16 cellular contexts compared by ENCODE assay signal in the genomic region with DNA sequence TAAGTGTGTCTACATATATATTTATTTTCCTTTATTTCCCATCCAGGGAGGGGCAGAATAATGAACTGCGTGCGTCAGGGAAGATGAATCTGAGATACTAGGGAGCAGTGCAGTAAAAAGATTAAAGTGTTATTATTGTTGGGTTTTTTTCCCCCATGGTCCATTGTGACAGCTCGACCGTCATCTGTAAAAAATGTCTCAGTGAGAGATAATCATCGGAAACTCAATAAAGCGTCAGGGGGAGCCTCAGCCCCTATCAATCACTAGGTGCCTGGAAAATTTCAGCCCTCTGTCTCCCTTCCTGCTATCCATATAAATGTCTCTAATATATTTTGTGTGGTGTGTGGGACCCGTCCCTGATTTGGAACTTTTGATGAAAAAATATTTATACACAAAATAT.
DNase-seq lines count a peak whose midpoint lies in the region; FAIRE-seq and TF ChIP-seq lines count a peak whose summit lies in the region.
"Had no signal": no experiment of that assay in that cellular context is flagged by ENCODE, and none has a peak within 500 bp of the region (broad histone marks: within the 10 kb centered on the region; RNA-seq: fewer than 3 reads in every experiment).

No MANE protein-coding gene starts in this region.

- H3K4me3 ChIP-seq in SK-N-SH (ENCODE audit: low read depth in 2 of 2, low read length in 1 of 2): no peak overlapping the region
- H3K4me3 ChIP-seq in endothelial cell of umbilical vein (replicated peaks in 1 of 3; ENCODE audit: insufficient read depth in 1 of 3, low read depth in 1 of 3, low read length in 3 of 3): no peak overlapping the region
- H3K4me3 ChIP-seq in neural cell (ENCODE audit: low read length): no peak overlapping the region
- H3K4me3 ChIP-seq in esophagus muscularis mucosa: no peak overlapping the region
- no peak overlapping the region for H3K4me3 ChIP-seq in brain microvascular endothelial cell (ENCODE audit: low read depth, low read length)

- TF ChIP-seq RAD21 in SK-N-SH (IDR thresholded peaks at IDR 0.05; ENCODE audit: low read length) (peak; percentile 49), neural cell (conservative IDR thresholded peaks at IDR 0.05) (no peak)

- H4K20me1 ChIP-seq in SK-N-SH (ENCODE audit: insufficient read depth): no peaks in the 10 kb centered on the region
- H4K20me1 ChIP-seq in endothelial cell of umbilical vein (replicated peaks; ENCODE audit: control insufficient read depth, extremely low read depth, insufficient read depth, low read length): no peaks in the 10 kb centered on the region
- no peaks in the 10 kb centered on the region for H4K20me1 ChIP-seq in neural cell (ENCODE audit: insufficient read depth)

- intact Hi-C loops in endothelial cell of umbilical vein (cut with micrococcal nuclease) (no loop called here), esophagus muscularis mucosa (cut with DNase I) (no loop called here)

- H3K4me2 ChIP-seq in SK-N-SH: peak overlapping the region; percentile 57
- H3K4me2 ChIP-seq in endothelial cell of umbilical vein (ENCODE audit: insufficient read depth, low read length): no peak overlapping the region
- no peak overlapping the region for H3K4me2 ChIP-seq in neural cell (ENCODE audit: low read length)

- TF ChIP-seq POLR2A in endothelial cell of umbilical vein (IDR thresholded peaks at IDR 0.05; ENCODE audit: low read depth, low read length) (no peak), esophagus muscularis mucosa (IDR thresholded peaks at IDR 0.05; ENCODE audit: low read depth) (no peak)

- peak; percentile 99 to 100 for TF ChIP-seq EP300 in SK-N-SH (IDR thresholded peaks at IDR 0.05; ENCODE audit: borderline replicate concordance in 1 of 2, low read depth in 1 of 2, low read length in 1 of 2)
- peak; percentile 26 for TF ChIP-seq EP300 in neural cell (conservative IDR thresholded peaks at IDR 0.05; ENCODE audit: poor library complexity, severe bottlenecking)
- TF ChIP-seq EP300 in esophagus muscularis mucosa (IDR thresholded peaks at IDR 0.05): no peak

- H3K27me3 ChIP-seq in SK-N-SH (ENCODE audit: insufficient read depth): no peaks in the 10 kb centered on the region
- H3K27me3 ChIP-seq in endothelial cell of umbilical vein (ENCODE audit: control insufficient read depth in 2 of 2, insufficient read depth in 2 of 2, low read length in 2 of 2): no peaks in the 10 kb centered on the region
- no peaks in the 10 kb centered on the region for H3K27me3 ChIP-seq in neural cell (ENCODE audit: insufficient read depth, low read depth, low read length)
- H3K27me3 ChIP-seq in esophagus muscularis mucosa: no peaks in the 10 kb centered on the region
- H3K27me3 ChIP-seq in brain microvascular endothelial cell (replicated peaks): no peaks in the 10 kb centered on the region

- peaks cover 25% of the 10 kb centered on the region for H3F3A ChIP-seq in SK-N-SH (replicated peaks; ENCODE audit: insufficient read depth)
- H3F3A ChIP-seq in neural cell (ENCODE audit: insufficient read depth, low read length, poor library complexity, severe bottlenecking): no peaks in the 10 kb centered on the region

- FAIRE-seq in endothelial cell of umbilical vein (lab: Jason Lieb, UNC): no peak
- FAIRE-seq: G401.6, GM12891, GM19239, H54 had no signal

- DNase-seq in EH (ENCODE audit: low read depth) (peak; percentile 14), SK-N-SH (peak; percentile 68), endothelial cell of umbilical vein (ENCODE audit: low read depth, low spot score) (peak; percentile 7), esophagus muscularis mucosa (ENCODE audit: extremely low spot score) (no peak), NOMO-1 (lab: John Stamatoyannopoulos, UW; ENCODE audit: unreplicated experiment in 2 of 2) (no peak), NCI-H1105 (lab: John Stamatoyannopoulos, UW) (no peak), brain microvascular endothelial cell (no peak)
- DNase-seq: CD4-positive, alpha-beta memory T cell; DMS79; EL had no signal

- H3K27ac ChIP-seq in SK-N-SH (ENCODE audit: low read depth in 2 of 2, low read length in 1 of 2): peak overlapping the region; percentile 94 to 99
- H3K27ac ChIP-seq in endothelial cell of umbilical vein (ENCODE audit: insufficient read depth, low read depth, low read length): no peak overlapping the region
- no peak overlapping the region for H3K27ac ChIP-seq in neural cell (ENCODE audit: low read length)
- no peak overlapping the region for H3K27ac ChIP-seq in esophagus muscularis mucosa (replicated peaks in 1 of 4)
- H3K27ac ChIP-seq in brain microvascular endothelial cell: no peak overlapping the region
- H3K27ac ChIP-seq: C4-2B had no signal

- H3K9me3 ChIP-seq in SK-N-SH (peaks cover 9% of the 10 kb centered on the region; the same call in 1 of the 2 replicates), endothelial cell of umbilical vein (replicated peaks; ENCODE audit: control insufficient read depth, insufficient read depth, low read length) (no peaks in the 10 kb centered on the region), neural cell (ENCODE audit: low read length) (no peaks in the 10 kb centered on the region), esophagus muscularis mucosa (peaks cover 0 to 4% (median 0%) of the 10 kb centered on the region in 4 donors)

- BruUV-seq in endothelial cell of umbilical vein (replicated peaks; lab: Mats Ljungman, UMichigan): no TSS peak

- dilution Hi-C loops in endothelial cell of umbilical vein (cut with MboI; ENCODE audit: extremely low pct_ligation_motif_present, low sequenced_read_pairs): no loop called here

- CTCF ChIA-PET in SK-N-SH (lab: Yijun Ruan, JAX): interaction anchor here (0.7 to 29.3 kb wide), 9 partner anchors 10 to 132 kb away, joined by 3 to 625 read pairs (median 4); a partner anchor contains a TSS
- CTCF ChIA-PET in endothelial cell of umbilical vein (lab: Charles Lee): interaction anchor here (1.2 kb wide), 1 partner anchor 14 kb away, joined by 3 read pairs; no protein-coding TSS in a partner anchor

- H3K4me1 ChIP-seq in SK-N-SH (ENCODE audit: control insufficient read depth in 1 of 2, insufficient read depth in 2 of 2, low read depth in 1 of 2, low read length in 1 of 2): peaks cover 20 to 41% of the 10 kb centered on the region in 2 experiments
- H3K4me1 ChIP-seq in endothelial cell of umbilical vein (ENCODE audit: control insufficient read depth, extremely low read depth, insufficient read depth, low read length): no peaks in the 10 kb centered on the region
- peaks cover 0 to 7% (median 0%) of the 10 kb centered on the region in 4 donors for H3K4me1 ChIP-seq in esophagus muscularis mucosa

- 13% methylated on average over 7 of the region's 7 CpGs for WGBS in SK-N-SH (ENCODE audit: low lambda C conversion rate)
- 88% methylated on average over 7 of the region's 7 CpGs for WGBS in esophagus muscularis mucosa

- H3K9ac ChIP-seq in SK-N-SH: peak overlapping the region; percentile 46; the same call in 1 of the 2 replicates
- no peak overlapping the region for H3K9ac ChIP-seq in endothelial cell of umbilical vein (replicated peaks; ENCODE audit: extremely low read depth, insufficient read depth, low read length)
- no peak overlapping the region for H3K9ac ChIP-seq in neural cell (ENCODE audit: low read length)

- in situ Hi-C loops in brain microvascular endothelial cell (cut with HindIII; ENCODE audit: low pct_ligation_motif_present, low sequenced_read_pairs): no loop called here

- TF ChIP-seq CTCF in SK-N-SH (IDR thresholded peaks at IDR 0.05): no peak
- no peak for TF ChIP-seq CTCF in endothelial cell of umbilical vein (IDR thresholded peaks at IDR 0.05; ENCODE audit: extremely low read depth in 1 of 2, insufficient read depth in 1 of 2, low read depth in 1 of 2, low read length in 2 of 2)
- no peak for TF ChIP-seq CTCF in neural cell (IDR thresholded peaks at IDR 0.05; ENCODE audit: poor library complexity, severe bottlenecking)
- TF ChIP-seq CTCF in esophagus muscularis mucosa (IDR thresholded peaks at IDR 0.05): no peak
- TF ChIP-seq CTCF in brain microvascular endothelial cell (IDR thresholded peaks at IDR 0.05; ENCODE audit: low read depth, low read length, missing control alignments): no peak

- H3K9me2 ChIP-seq in SK-N-SH (no peaks in the 10 kb centered on the region), neural cell (ENCODE audit: insufficient read depth, low read length) (no peaks in the 10 kb centered on the region)

- H3K79me2 ChIP-seq in SK-N-SH (ENCODE audit: insufficient read depth): peaks cover 17% of the 10 kb centered on the region; the same call in 1 of the 2 replicates
- H3K79me2 ChIP-seq in endothelial cell of umbilical vein (ENCODE audit: control insufficient read depth, insufficient read depth, low read length): no peaks in the 10 kb centered on the region
- H3K79me2 ChIP-seq in neural cell (replicated peaks; ENCODE audit: insufficient read depth, low read length): no peaks in the 10 kb centered on the region

- peaks cover 0 to 15% of the 10 kb centered on the region in 2 experiments for H3K36me3 ChIP-seq in SK-N-SH (replicated peaks in 1 of 2; ENCODE audit: control insufficient read depth in 1 of 2, insufficient read depth in 2 of 2, low read length in 1 of 2)
- no peaks in the 10 kb centered on the region for H3K36me3 ChIP-seq in endothelial cell of umbilical vein (ENCODE audit: control insufficient read depth in 2 of 2, extremely low read depth in 1 of 2, insufficient read depth in 2 of 2, low read length in 2 of 2)
- no peaks in the 10 kb centered on the region for H3K36me3 ChIP-seq in neural cell (ENCODE audit: insufficient read depth, low read length)
- H3K36me3 ChIP-seq in esophagus muscularis mucosa: peaks cover 0 to 9% (median 0%) of the 10 kb centered on the region in 4 donors
- H3K36me3 ChIP-seq in brain microvascular endothelial cell (replicated peaks): no peaks in the 10 kb centered on the region

- H2AFZ ChIP-seq in SK-N-SH (ENCODE audit: low read depth): no peak overlapping the region
- H2AFZ ChIP-seq in endothelial cell of umbilical vein (ENCODE audit: low read depth, low read length): no peak overlapping the region
- H2AFZ ChIP-seq in neural cell (ENCODE audit: low read depth, low read length): no peak overlapping the region

- H3K9me1 ChIP-seq in endothelial cell of umbilical vein (replicated peaks; ENCODE audit: control insufficient read depth, extremely low read depth, insufficient read depth, low read length): no peaks in the 10 kb centered on the region

- POLR2A ChIA-PET in SK-N-SH (lab: Yijun Ruan, JAX) (interaction anchor here (0.6 to 6.7 kb wide), 10 partner anchors 10 to 133 kb away, joined by 3 to 64 read pairs (median 12); a partner anchor contains a TSS), endothelial cell of umbilical vein (lab: Charles Lee) (interaction anchor here (0.6 kb wide), 1 partner anchor 11 kb away, joined by 3 read pairs; no protein-coding TSS in a partner anchor)

TF ChIP-seq in SK-N-SH, 30 proteins besides CTCF, POLR2A, EP300 and RAD21 (continues in another document):
- TF ChIP-seq FOSL2 (IDR thresholded peaks at IDR 0.05; ENCODE audit: borderline replicate concordance, low read depth) (peak; percentile 73), JUND (IDR thresholded peaks at IDR 0.05) (peak; percentile 99)

TF ChIP-seq in endothelial cell of umbilical vein, 7 proteins besides CTCF, POLR2A, EP300 and RAD21 (continues in another document):
- no peak for TF ChIP-seq JUN (IDR thresholded peaks at IDR 0.05; ENCODE audit: borderline replicate concordance, insufficient read depth, insufficient read length, low read depth)

TF ChIP-seq in neural cell, 6 proteins besides CTCF, POLR2A, EP300 and RAD21 (continues in another document):
- TF ChIP-seq EZH2 (IDR thresholded peaks at IDR 0.05; ENCODE audit: borderline replicate concordance, insufficient read depth, low read length, poor library complexity, severe bottlenecking): no peak

Comparison
In these comparisons a context has a peak if more than half of its experiments do, and no peak if none do; other contexts are left out.
1. DNase-seq: peak in EH (single experiment), SK-N-SH (single experiment) and endothelial cell of umbilical vein (single experiment); none in esophagus muscularis mucosa (single experiment), NOMO-1 (0 of 2), NCI-H1105 (single experiment) and brain microvascular endothelial cell (single experiment).
2. H3K27ac ChIP-seq: peak in SK-N-SH (2 of 2); none in endothelial cell of umbilical vein (single experiment), neural cell (single experiment), esophagus muscularis mucosa (0 of 4) and brain microvascular endothelial cell (single experiment).